ENCODE assay signal across 1 cellular context in genomic region chr11:94776351-94777321, GRCh38.
TF ChIP-seq lines count a peak whose summit lies in the region.

No MANE protein-coding gene starts in this region.

TF ChIP-seq in K562, 482 proteins besides CTCF, POLR2A, EP300 and RAD21 (continued from another document):
- TF ChIP-seq MYC (IDR thresholded peaks at IDR 0.05; ENCODE audit: low read depth, low read length) (peak; percentile 34; the same call in 1 of the 2 replicates), MYC (CRISPR knock-in tag; IDR thresholded peaks at IDR 0.05; ENCODE audit: borderline replicate concordance, low read depth) (no peak), CBFA2T3 (IDR thresholded peaks at IDR 0.05) (peak; percentile 25; the same call in 1 of the 2 replicates), MECOM (CRISPR knock-in tag; IDR thresholded peaks at IDR 0.05) (peak; percentile 92), ARID1B (IDR thresholded peaks at IDR 0.05) (0 out of 2 replicates have a peak, but pooled peaks have one; percentile 12), CBFA2T2 (conservative IDR thresholded peaks at IDR 0.05) (0 out of 2 replicates have a peak, but pooled peaks have one; percentile 11), PBX2 (CRISPR knock-in tag; IDR thresholded peaks at IDR 0.05; ENCODE audit: low read depth) (no peak), PBX2 (tag; conservative IDR thresholded peaks at IDR 0.05; ENCODE audit: low read depth) (peak; percentile 71), NFIC (IDR thresholded peaks at IDR 0.05) (peak; percentile 56), ELF4 (CRISPR knock-in tag; IDR thresholded peaks at IDR 0.05) (0 out of 2 replicates have a peak, but pooled peaks have one; percentile 58), TOE1 (IDR thresholded peaks at IDR 0.05; ENCODE audit: borderline replicate concordance) (no peak), TOE1 (CRISPR knock-in tag; IDR thresholded peaks at IDR 0.05; ENCODE audit: borderline replicate concordance, low read depth) (no peak), RCOR1 (IDR thresholded peaks at IDR 0.05; ENCODE audit: borderline replicate concordance in 1 of 2, low read depth in 2 of 2, low read length in 2 of 2) (peak in 1 of 2 experiments; percentile 45; a peak in 1 of 4 replicates), L3MBTL2 (IDR thresholded peaks at IDR 0.05) (peak; percentile 66), ESRRA (IDR thresholded peaks at IDR 0.05; ENCODE audit: borderline replicate concordance, low read depth) (0 out of 2 replicates have a peak, but pooled peaks have one; percentile 15), BHLHE40 (IDR thresholded peaks at IDR 0.05; ENCODE audit: low read length) (peak; percentile 84), SOX6 (IDR thresholded peaks at IDR 0.05) (peak; percentile 65; the same call in 1 of the 2 replicates), PATZ1 (CRISPR knock-in tag; IDR thresholded peaks at IDR 0.05; ENCODE audit: borderline replicate concordance) (no peak), ZEB2 (IDR thresholded peaks at IDR 0.05) (peak; percentile 69), KLF1 (tag; IDR thresholded peaks at IDR 0.05) (no peak), MNT (conservative IDR thresholded peaks at IDR 0.05) (peak; percentile 33 to 54; a peak in 2 of 4 replicates), JUND (IDR thresholded peaks at IDR 0.05; ENCODE audit: borderline replicate concordance, low read depth, low read length) (0 out of 2 replicates have a peak, but pooled peaks have one; percentile 1), JUND (tag; IDR thresholded peaks at IDR 0.05; ENCODE audit: borderline replicate concordance, low read depth, low read length) (no peak; the same call in 2 of the 3 replicates), GTF3C2 (IDR thresholded peaks at IDR 0.05; ENCODE audit: borderline replicate concordance, extremely low read depth, insufficient read length) (no peak), TFAP4 (CRISPR knock-in tag; IDR thresholded peaks at IDR 0.05; ENCODE audit: borderline replicate concordance) (peak; percentile 45; the same call in 1 of the 2 replicates), MGA (IDR thresholded peaks at IDR 0.05) (peak; percentile 44; the same call in 1 of the 2 replicates), CSDE1 (IDR thresholded peaks at IDR 0.05) (no peak), TSC22D4 (tag; IDR thresholded peaks at IDR 0.05) (no peak), SRF (CRISPR knock-in tag; IDR thresholded peaks at IDR 0.05) (peak in 1 of 2 experiments; percentile 54; a peak in 1 of 4 replicates), CTBP1 (IDR thresholded peaks at IDR 0.05; ENCODE audit: borderline replicate concordance) (peak; percentile 89), OTX1 (CRISPR knock-in tag; IDR thresholded peaks at IDR 0.05) (0 out of 2 replicates have a peak, but pooled peaks have one; percentile 37), HDAC1 (IDR thresholded peaks at IDR 0.05) (peak in 1 of 2 experiments; percentile 26; a peak in 1 of 4 replicates), PKNOX1 (IDR thresholded peaks at IDR 0.05) (peak; percentile 46; the same call in 1 of the 2 replicates)
TF ChIP-seq in K562: peak in this region for 27.
